In the genomic region with DNA sequence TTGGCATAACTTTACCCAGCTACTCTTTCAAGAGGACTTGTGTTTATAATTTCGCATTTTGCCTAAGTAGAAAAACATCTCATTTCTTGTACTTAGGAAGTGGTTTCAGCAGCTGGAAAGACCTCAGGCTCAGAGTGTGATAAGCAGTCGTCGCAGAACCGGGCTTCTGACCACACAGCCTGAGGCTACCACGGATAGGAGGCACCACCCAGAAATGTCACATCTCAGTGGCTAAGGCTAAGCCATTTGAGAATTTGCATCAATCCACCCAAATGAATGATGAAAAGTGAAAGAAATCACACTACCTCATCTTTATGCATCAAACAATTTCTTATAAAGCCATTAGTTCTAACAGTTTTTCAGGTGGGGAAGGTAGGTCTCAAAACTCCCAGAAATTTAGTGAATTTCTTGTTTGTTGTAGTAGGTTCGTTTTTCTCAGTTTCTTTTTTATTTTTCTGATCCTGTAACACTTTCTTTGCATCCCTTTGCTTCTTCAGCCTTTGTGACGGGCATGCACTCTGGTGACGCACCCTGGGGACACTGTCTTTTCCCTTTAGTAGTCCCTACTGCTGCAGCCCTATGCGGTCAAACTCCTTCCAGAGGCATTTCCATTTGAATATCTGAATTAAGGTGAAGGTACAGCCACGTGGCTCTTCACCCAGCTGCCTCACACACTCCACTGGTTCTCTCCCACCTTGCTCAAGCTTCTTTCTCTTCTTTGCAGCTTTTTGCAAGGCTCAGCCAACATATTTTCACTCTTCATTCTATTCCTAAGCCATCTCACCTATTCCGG, we compare ENCODE assay signal across 8 cellular contexts.
DNase-seq lines count a peak whose midpoint lies in the region; ATAC-seq and TF ChIP-seq lines count a peak whose summit lies in the region.

No MANE protein-coding gene starts in this region.

- H3K27ac ChIP-seq in OCI-LY1 (ENCODE audit: low read depth, low read length, poor library complexity, severe bottlenecking) = peak overlapping the region; percentile 89

- no peaks in the 10 kb centered on the region for H3K9me2 ChIP-seq in OCI-LY1 (ENCODE audit: low read depth, low read length)

- ATAC-seq in GM18508 (IDR thresholded peaks at IDR 0.05; ENCODE audit: insufficient read depth, unreplicated experiment) = peak; percentile 40
- ATAC-seq in HG02884 (IDR thresholded peaks at IDR 0.05; ENCODE audit: unreplicated experiment) = peak; percentile 76

- no peaks in the 10 kb centered on the region for H3F3A ChIP-seq in OCI-LY1 (ENCODE audit: insufficient read depth, low read length)

- H4K20me1 ChIP-seq in OCI-LY1 (ENCODE audit: insufficient read depth, low read length) = no peaks in the 10 kb centered on the region

- DNase-seq in AG08395 (ENCODE audit: low spot score) = peak; percentile 55
- peak; percentile 16 for DNase-seq in fibroblast of gingiva (ENCODE audit: low read depth)
- no peak for DNase-seq in NCI-H2196 treated with DMSO at 0.1 percent for 48 hours (lab: John Stamatoyannopoulos, UW; ENCODE audit: unreplicated experiment)
- no peak for DNase-seq in NCI-H187 treated with DMSO at 0.1 percent for 48 hours (lab: John Stamatoyannopoulos, UW)
- DNase-seq in NCI-H2107 (lab: John Stamatoyannopoulos, UW) = no peak

- no peaks in the 10 kb centered on the region for H3K79me2 ChIP-seq in OCI-LY1 (ENCODE audit: insufficient read depth, low read length)

- no peaks in the 10 kb centered on the region for H3K27me3 ChIP-seq in OCI-LY1 (ENCODE audit: insufficient read depth, low read length)

- H3K4me3 ChIP-seq in OCI-LY1 (ENCODE audit: low read depth, low read length, poor library complexity, severe bottlenecking) = peak overlapping the region; percentile 29

- TF ChIP-seq CTCF in OCI-LY1 (IDR thresholded peaks at IDR 0.05; ENCODE audit: low read length) = no peak

- peak overlapping the region; percentile 30; the same call in 1 of the 2 replicates for H3K4me2 ChIP-seq in OCI-LY1 (ENCODE audit: low read length)

- H3K9ac ChIP-seq in OCI-LY1 (ENCODE audit: low read length) = peak overlapping the region; percentile 20; the same call in 1 of the 2 replicates

- no peaks in the 10 kb centered on the region for H3K9me3 ChIP-seq in OCI-LY1 (ENCODE audit: low read length)

- no peaks in the 10 kb centered on the region for H3K36me3 ChIP-seq in OCI-LY1 (ENCODE audit: insufficient read depth, low read length)

- no peak overlapping the region for H2AFZ ChIP-seq in OCI-LY1 (ENCODE audit: low read length)

- H3K4me1 ChIP-seq in OCI-LY1 (ENCODE audit: insufficient read depth, low read length, severe bottlenecking) = peaks cover 83% of the 10 kb centered on the region

Comparison
In these comparisons a context has a peak if more than half of its experiments do, and no peak if none do; other contexts are left out.
1. DNase-seq: peak in AG08395 (single experiment) and fibroblast of gingiva (single experiment); none in NCI-H2196 treated with DMSO at 0.1 percent for 48 hours (single experiment), NCI-H187 treated with DMSO at 0.1 percent for 48 hours (single experiment) and NCI-H2107 (single experiment).